In the genomic region with DNA sequence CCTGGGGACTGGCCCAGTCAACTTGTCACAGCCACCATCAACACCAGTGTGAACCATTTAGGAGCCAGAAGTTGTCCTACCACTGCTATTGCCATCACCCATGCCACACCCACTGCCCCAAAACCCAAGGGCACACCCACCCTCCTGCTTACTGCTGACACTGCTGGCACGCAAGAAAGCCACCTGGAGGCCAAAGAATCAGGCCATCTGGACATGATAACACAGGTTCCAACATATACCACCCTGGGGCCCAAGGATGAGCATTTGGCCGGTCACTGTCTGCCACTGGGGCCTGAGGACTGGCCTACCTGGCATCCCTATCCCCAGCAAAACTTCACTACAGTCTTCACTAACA, we compare ENCODE assay signal across 18 cellular contexts.
DNase-seq lines count a peak whose midpoint lies in the region; ATAC-seq, FAIRE-seq and TF ChIP-seq lines count a peak whose summit lies in the region.
"Had no signal": no experiment of that assay in that cellular context is flagged by ENCODE, and none has a peak within 500 bp of the region (broad histone marks: within the 10 kb centered on the region; RNA-seq: fewer than 3 reads in every experiment).

No MANE protein-coding gene starts in this region.

- H3K27me3 Mint-ChIP-seq in activated CD4-positive, alpha-beta T cell treated with anti-CD3 and anti-CD28 coated beads, Interleukin-2, amount 10 ng/mL, durations not matched to agents 24 days and 14 days: no peaks in the 10 kb centered on the region

- no peak overlapping the region for H4K8ac ChIP-seq in H1 (ENCODE audit: extremely low read depth, insufficient read depth, low read length)

- H3K79me2 ChIP-seq in MM.1S (ENCODE audit: low read length) (no peaks in the 10 kb centered on the region), H1 (ENCODE audit: control insufficient read depth in 1 of 2, insufficient read depth in 2 of 2, low read length in 2 of 2) (no peaks in the 10 kb centered on the region), smooth muscle cell (ENCODE audit: low read depth) (no peaks in the 10 kb centered on the region)

- TF ChIP-seq RAD21 in H1 (IDR thresholded peaks at IDR 0.05 in 1 of 2, conservative IDR thresholded peaks at IDR 0.05 in 1 of 2; ENCODE audit: low read depth in 2 of 2, low read length in 2 of 2): no peak

- H3F3A ChIP-seq in MM.1S (ENCODE audit: insufficient read depth, low read length): no peaks in the 10 kb centered on the region
- H3F3A ChIP-seq in smooth muscle cell (ENCODE audit: low read depth): no peaks in the 10 kb centered on the region

- H3K4me1 ChIP-seq in MM.1S (ENCODE audit: low read length) (peaks cover 19% of the 10 kb centered on the region), H1 (replicated peaks in 1 of 4; ENCODE audit: control insufficient read depth in 3 of 4, insufficient read depth in 4 of 4, low read length in 3 of 4) (no peaks in the 10 kb centered on the region), suprapubic skin (peaks cover 15% of the 10 kb centered on the region), smooth muscle cell (ENCODE audit: low read depth) (no peaks in the 10 kb centered on the region)
- H3K4me1 ChIP-seq: BLaER1, HAP-1 had no signal

- H2AFZ ChIP-seq in MM.1S (ENCODE audit: low read length) (no peak overlapping the region), H1 (ENCODE audit: low read length) (no peak overlapping the region), smooth muscle cell (ENCODE audit: low read depth) (no peak overlapping the region)

- H3K4me1 Mint-ChIP-seq in activated CD4-positive, alpha-beta T cell treated with anti-CD3 and anti-CD28 coated beads, Interleukin-2, amount 10 ng/mL, durations not matched to agents 24 days and 14 days: peaks cover 1% of the 10 kb centered on the region
- H3K4me1 Mint-ChIP-seq: CD14-positive monocyte; CD4-positive, alpha-beta memory T cell had no signal

- no peaks in the 10 kb centered on the region for H3K79me1 ChIP-seq in H1 (ENCODE audit: low read depth, low read length)

- CTCF ChIA-PET in H1 (lab: Charles Lee; ENCODE audit: partially characterized antibody): interaction anchor here (0.9 kb wide), 1 partner anchor 127 kb away, joined by 3 read pairs; no protein-coding TSS in a partner anchor

- no peaks in the 10 kb centered on the region for H4K20me1 ChIP-seq in MM.1S (ENCODE audit: insufficient read depth, low read length)
- no peaks in the 10 kb centered on the region for H4K20me1 ChIP-seq in H1 (replicated peaks in 1 of 2; ENCODE audit: control insufficient read depth in 1 of 2, insufficient read depth in 2 of 2, low read length in 2 of 2)
- H4K20me1 ChIP-seq in smooth muscle cell (ENCODE audit: low read depth): no peaks in the 10 kb centered on the region
- H4K20me1 ChIP-seq: BLaER1 had no signal

- TF ChIP-seq EP300 in H1 (IDR thresholded peaks at IDR 0.05; ENCODE audit: borderline replicate concordance in 1 of 2, low read depth in 2 of 2, low read length in 2 of 2) (no peak), suprapubic skin (IDR thresholded peaks at IDR 0.05) (no peak)

- no peak overlapping the region for H2BK5ac ChIP-seq in H1 (ENCODE audit: low read depth, low read length)

- H3K36me3 Mint-ChIP-seq in activated CD4-positive, alpha-beta T cell treated with anti-CD3 and anti-CD28 coated beads, Interleukin-2, amount 10 ng/mL, durations not matched to agents 24 days and 14 days (ENCODE audit: low read depth): no peaks in the 10 kb centered on the region
- H3K36me3 Mint-ChIP-seq: CD14-positive monocyte; CD4-positive, alpha-beta memory T cell had no signal

- no peak overlapping the region for H3K14ac ChIP-seq in H1 (ENCODE audit: insufficient read length)

- H3K9me3 ChIP-seq in MM.1S (replicated peaks; ENCODE audit: insufficient read depth, low read length): no peaks in the 10 kb centered on the region
- 0 out of 4 replicates have a peak, but pooled peaks cover 0 to 2% of the 10 kb centered on the region in 2 experiments for H3K9me3 ChIP-seq in H1 (ENCODE audit: insufficient read depth in 2 of 2, low read depth in 1 of 2, low read length in 1 of 2)
- H3K9me3 ChIP-seq in suprapubic skin: peaks cover 11% of the 10 kb centered on the region
- H3K9me3 ChIP-seq in smooth muscle cell (replicated peaks; ENCODE audit: low read depth): peaks cover 3% of the 10 kb centered on the region
- H3K9me3 ChIP-seq: HAP-1 had no signal

- DNase-seq in activated CD4-positive, alpha-beta T cell treated with anti-CD3 and anti-CD28 coated beads, Interleukin-2, amount 10 ng/mL, durations not matched to agents 24 days and 14 days: peak; percentile 11
- no peak for DNase-seq in activated CD4-positive, alpha-beta T cell treated with anti-CD3 and anti-CD28 coated beads, Interleukin-2, amount 50 U/mL, for 1 hour
- DNase-seq in MM.1S (no peak), H1 (ENCODE audit: low read depth in 1 of 2, low spot score in 2 of 2) (no peak), suprapubic skin (ENCODE audit: low spot score in 2 of 2) (no peak), smooth muscle cell (lab: John Stamatoyannopoulos, UW; ENCODE audit: unreplicated experiment) (no peak)
- DNase-seq: 8988T; CD4-positive, alpha-beta memory T cell; DMS53; DND-41; EL had no signal

- H4K91ac ChIP-seq in H1 (replicated peaks; ENCODE audit: insufficient read length, low read length): peak overlapping the region; percentile 63

- H2BK12ac ChIP-seq in H1 (ENCODE audit: low read depth, low read length): no peak overlapping the region

- intact Hi-C loops in activated CD4-positive, alpha-beta T cell treated with anti-CD3 and anti-CD28 coated beads, Interleukin-2, amount 10 ng/mL, durations not matched to agents 24 days and 14 days (cut with micrococcal nuclease): no loop called here

- no peak for FAIRE-seq in H1 (lab: Jason Lieb, UNC)
- FAIRE-seq: GM12878, GM19239 had no signal

- no peak overlapping the region for H3K56ac ChIP-seq in H1 (replicated peaks; ENCODE audit: insufficient read length, low read depth, low read length)

- no peak for TF ChIP-seq POLR2A in H1 (IDR thresholded peaks at IDR 0.05; ENCODE audit: control extremely low read depth in 1 of 2, low read depth in 2 of 2, low read length in 2 of 2)
- TF ChIP-seq POLR2A in suprapubic skin (IDR thresholded peaks at IDR 0.05): no peak

- no peak overlapping the region for H3K4me3 ChIP-seq in MM.1S (ENCODE audit: low read length)
- H3K4me3 ChIP-seq in H1 (ENCODE audit: extremely low read depth in 1 of 4, insufficient read depth in 2 of 4, low read depth in 3 of 4, low read length in 4 of 4): no peak overlapping the region
- no peak overlapping the region for H3K4me3 ChIP-seq in suprapubic skin
- no peak overlapping the region for H3K4me3 ChIP-seq in smooth muscle cell
- H3K4me3 ChIP-seq: BLaER1, GM12878, HAP-1 had no signal

- no peaks in the 10 kb centered on the region for H3K36me3 ChIP-seq in MM.1S (replicated peaks; ENCODE audit: insufficient read depth, low read length)
- H3K36me3 ChIP-seq in H1 (ENCODE audit: control insufficient read depth in 2 of 4, insufficient read depth in 4 of 4, low read length in 3 of 4): no peaks in the 10 kb centered on the region
- H3K36me3 ChIP-seq in suprapubic skin: no peaks in the 10 kb centered on the region
- H3K36me3 ChIP-seq in smooth muscle cell (ENCODE audit: low read depth): no peaks in the 10 kb centered on the region
- H3K36me3 ChIP-seq: BLaER1, HAP-1 had no signal

- no peak overlapping the region for H2BK120ac ChIP-seq in H1 (replicated peaks; ENCODE audit: low read depth, low read length)

- H3K27ac ChIP-seq in MM.1S (ENCODE audit: low read length) (peak overlapping the region; percentile 31; the same call in 1 of the 2 replicates), H1 (ENCODE audit: low read depth, low read length) (no peak overlapping the region), suprapubic skin (no peak overlapping the region), smooth muscle cell (ENCODE audit: low read depth) (no peak overlapping the region)
- H3K27ac ChIP-seq: BLaER1, HL-60 had no signal

- no peaks in the 10 kb centered on the region for H3K9me2 ChIP-seq in MM.1S (replicated peaks; ENCODE audit: insufficient read depth, low read length)

- H3K9ac ChIP-seq in MM.1S (ENCODE audit: low read length): no peak overlapping the region
- no peak overlapping the region for H3K9ac ChIP-seq in H1 (replicated peaks in 1 of 4; ENCODE audit: extremely low read depth in 1 of 4, low read depth in 3 of 4, low read length in 3 of 4)
- no peak overlapping the region for H3K9ac ChIP-seq in smooth muscle cell (ENCODE audit: low read depth)
- H3K9ac ChIP-seq: BLaER1 had no signal

- H3K27me3 ChIP-seq in MM.1S (replicated peaks; ENCODE audit: insufficient read depth, low read length) (no peaks in the 10 kb centered on the region), H1 (replicated peaks in 1 of 4; ENCODE audit: control insufficient read depth in 3 of 4, extremely low read depth in 1 of 4, insufficient read depth in 3 of 4, low read length in 3 of 4) (no peaks in the 10 kb centered on the region), suprapubic skin (no peaks in the 10 kb centered on the region), smooth muscle cell (ENCODE audit: low read depth) (no peaks in the 10 kb centered on the region)
- H3K27me3 ChIP-seq: BLaER1 had no signal

- no peak overlapping the region for H3K4ac ChIP-seq in H1 (replicated peaks; ENCODE audit: insufficient read length, low read depth, low read length)

- H2BK20ac ChIP-seq in H1 (ENCODE audit: low read length): no peak overlapping the region

- no peaks in the 10 kb centered on the region for H3K23me2 ChIP-seq in H1 (ENCODE audit: low read depth, low read length)

- H3K9me3 Mint-ChIP-seq in activated CD4-positive, alpha-beta T cell treated with anti-CD3 and anti-CD28 coated beads, Interleukin-2, amount 10 ng/mL, durations not matched to agents 24 days and 14 days: peaks cover 7% of the 10 kb centered on the region

- WGBS in H1 (ENCODE audit: extremely low coverage in 1 of 2, insufficient coverage in 1 of 2, insufficient read length in 1 of 2, insufficient replicate concordance in 2 of 2, low coverage in 1 of 2, low lambda C conversion rate in 2 of 2, missing lambda C conversion rate in 1 of 2), 2 experiments: 39% methylated on average over 2 of the region's 2 CpGs; no CpG with 5 or more reads in 1 of the 2 experiments
- 44% methylated on average over 2 of the region's 2 CpGs for WGBS in suprapubic skin
- 71% methylated on average over 2 of the region's 2 CpGs for WGBS in smooth muscle cell (ENCODE audit: low lambda C conversion rate)

- H3K4me3 Mint-ChIP-seq in activated CD4-positive, alpha-beta T cell treated with anti-CD3 and anti-CD28 coated beads, Interleukin-2, amount 10 ng/mL, durations not matched to agents 24 days and 14 days: no peak overlapping the region
- H3K4me3 Mint-ChIP-seq: CD14-positive monocyte; CD4-positive, alpha-beta memory T cell had no signal

- no peak overlapping the region for H3K18ac ChIP-seq in H1 (ENCODE audit: extremely low read depth, low read length)

- no peak overlapping the region for H4K5ac ChIP-seq in H1 (ENCODE audit: insufficient read length, low read depth, low read length)

- H3K23ac ChIP-seq in H1 (ENCODE audit: insufficient read length): no peak overlapping the region

- no peak overlapping the region for H3K27ac Mint-ChIP-seq in activated CD4-positive, alpha-beta T cell treated with anti-CD3 and anti-CD28 coated beads, Interleukin-2, amount 10 ng/mL, durations not matched to agents 24 days and 14 days
- H3K27ac Mint-ChIP-seq: CD4-positive, alpha-beta memory T cell had no signal

- TF ChIP-seq CTCF in MM.1S (IDR thresholded peaks at IDR 0.05; ENCODE audit: low read length) (no peak), H1 (IDR thresholded peaks at IDR 0.05; ENCODE audit: control extremely low read depth in 1 of 3, insufficient read depth in 1 of 3, low read depth in 1 of 3, low read length in 3 of 3) (no peak), suprapubic skin (IDR thresholded peaks at IDR 0.05) (no peak), smooth muscle cell (IDR thresholded peaks at IDR 0.05; ENCODE audit: borderline replicate concordance, insufficient read depth, poor library complexity, severe bottlenecking) (no peak)

- H3K4me2 ChIP-seq in MM.1S (ENCODE audit: low read depth, low read length): no peak overlapping the region
- H3K4me2 ChIP-seq in H1 (ENCODE audit: insufficient read depth in 1 of 2, low read depth in 2 of 2, low read length in 2 of 2): no peak overlapping the region
- H3K4me2 ChIP-seq in smooth muscle cell: no peak overlapping the region
- H3K4me2 ChIP-seq: BLaER1 had no signal

- no peak for ATAC-seq in HG03521 (IDR thresholded peaks at IDR 0.05; ENCODE audit: unreplicated experiment)
- ATAC-seq: GM12878 had no signal

- POLR2A ChIA-PET in H1 (lab: Charles Lee; ENCODE audit: partially characterized antibody): no interaction called here

- H2AK5ac ChIP-seq in H1 (ENCODE audit: low read depth, low read length): no peak overlapping the region

- H2BK15ac ChIP-seq in H1 (ENCODE audit: low read length): no peak overlapping the region; the same call in 1 of the 2 replicates
